Comparison of ENCODE assay signal across 10 cellular contexts in the genomic region with DNA sequence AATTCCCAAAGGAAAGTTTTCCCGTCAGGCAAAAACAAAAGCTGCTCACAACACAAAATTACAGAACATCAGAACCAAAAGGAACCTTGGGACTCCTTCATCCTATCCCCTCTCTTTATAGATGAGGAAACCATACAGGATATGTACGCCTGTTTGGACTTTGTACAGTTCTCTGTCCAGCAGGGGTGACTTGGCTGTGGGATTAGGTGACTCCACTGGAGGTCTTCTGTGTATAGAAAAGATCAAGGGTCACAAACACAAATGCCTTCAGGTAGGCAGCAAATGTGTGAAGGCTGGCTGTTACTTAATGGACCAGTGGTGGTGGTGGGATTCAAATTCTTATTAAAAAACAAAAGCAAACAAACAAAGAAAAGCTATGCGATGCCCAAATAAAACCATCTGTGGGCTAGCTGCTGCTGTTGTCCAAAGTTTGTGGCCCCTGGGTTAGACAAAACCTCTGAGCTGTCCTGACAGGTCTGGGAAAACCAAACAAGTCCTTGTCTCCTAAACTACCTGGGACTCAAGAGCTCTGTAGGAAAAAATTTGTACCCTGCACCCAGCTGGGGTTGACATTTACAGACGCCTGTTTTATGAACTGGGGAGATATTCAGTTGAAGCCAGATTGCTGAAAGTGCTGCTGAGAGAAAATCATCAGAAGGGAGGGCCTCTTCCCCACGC. TPM values are rescaled to one million over a fixed set of nuclear protein-coding genes. Genes with fewer than 3 reads are reported as not detected.
A peak's percentile ranks its signal among the peaks of the same experiment; 100 is the strongest.
DNase-seq lines count a peak whose midpoint lies in the region; ATAC-seq, FAIRE-seq and TF ChIP-seq lines count a peak whose summit lies in the region.
"Had no signal": no experiment of that assay in that cellular context is flagged by ENCODE, and none has a peak within 500 bp of the region (broad histone marks: within the 10 kb centered on the region; RNA-seq: fewer than 3 reads in every experiment).

No MANE protein-coding gene starts in this region.

- H3K4me3 ChIP-seq in HepG2 (replicated peaks in 1 of 3; ENCODE audit: insufficient read depth in 1 of 3, low read depth in 2 of 3, low read length in 3 of 3): peak overlapping the region; percentile 78 to 88 (median 83)
- no peak overlapping the region for H3K4me3 ChIP-seq in right lobe of liver
- peak overlapping the region; percentile 86 for H3K4me3 ChIP-seq in upper lobe of right lung

- H3K27me3 Mint-ChIP-seq in activated CD8-positive, alpha-beta T cell treated with anti-CD3 and anti-CD28 coated beads for 36 hours: no peaks in the 10 kb centered on the region
- no peaks in the 10 kb centered on the region for H3K27me3 Mint-ChIP-seq in memory B cell

- TF ChIP-seq EP300 in HepG2 (IDR thresholded peaks at IDR 0.05; ENCODE audit: low read depth in 2 of 2, low read length in 2 of 2) (peak in 1 of 2 experiments; percentile 17; a peak in 1 of 4 replicates), HepG2 (CRISPR knock-in tag; IDR thresholded peaks at IDR 0.05; ENCODE audit: borderline replicate concordance) (no peak)

- CTCF ChIA-PET in HepG2 (lab: Yijun Ruan, JAX; ENCODE audit: low intra/inter-chr PET ratio, low total read pairs): no interaction called here
- CTCF ChIA-PET in activated CD8-positive, alpha-beta T cell treated with anti-CD3 and anti-CD28 coated beads for 36 hours (lab: Charles Lee): interaction anchor here (1.0 to 4.1 kb wide), 9 partner anchors 10 to 139 kb away, joined by 3 to 37 read pairs (median 7); no protein-coding TSS in a partner anchor

- no peaks in the 10 kb centered on the region for H4K20me1 ChIP-seq in HepG2 (ENCODE audit: insufficient read depth, low read length)

- H3K9me3 ChIP-seq in HepG2 (ENCODE audit: low read length) (no peaks in the 10 kb centered on the region), right lobe of liver (no peaks in the 10 kb centered on the region), upper lobe of right lung (no peaks in the 10 kb centered on the region)

- peaks cover 63% of the 10 kb centered on the region for H3K4me1 ChIP-seq in HepG2 (ENCODE audit: insufficient read depth, low read length)
- H3K4me1 ChIP-seq in right lobe of liver: peaks cover 0 to 14% (median 4%) of the 10 kb centered on the region in 4 donors
- H3K4me1 ChIP-seq in upper lobe of right lung: peaks cover 19% of the 10 kb centered on the region

- H3K4me1 Mint-ChIP-seq in activated CD8-positive, alpha-beta T cell treated with anti-CD3 and anti-CD28 coated beads for 36 hours (ENCODE audit: low read depth): peaks cover 49% of the 10 kb centered on the region
- H3K4me1 Mint-ChIP-seq in memory B cell: peaks cover 39% of the 10 kb centered on the region

- H3K4me3 Mint-ChIP-seq in activated CD8-positive, alpha-beta T cell treated with anti-CD3 and anti-CD28 coated beads for 36 hours: peak overlapping the region; percentile 92
- H3K4me3 Mint-ChIP-seq in memory B cell: peak overlapping the region; percentile 91

- WGBS in HepG2 (ENCODE audit: low lambda C conversion rate): 23% methylated on average over 5 of the region's 5 CpGs
- WGBS in right lobe of liver (ENCODE audit: insufficient coverage, low coverage, low lambda C conversion rate, missing lambda C conversion rate): 78% methylated on average over 4 of the region's 5 CpGs

- no peaks in the 10 kb centered on the region for H3K9me3 Mint-ChIP-seq in activated CD8-positive, alpha-beta T cell treated with anti-CD3 and anti-CD28 coated beads for 36 hours
- no peaks in the 10 kb centered on the region for H3K9me3 Mint-ChIP-seq in memory B cell

- DNase-seq in HepG2 (ENCODE audit: low spot score) (peak; percentile 87), right lobe of liver (no peak), memory B cell (ENCODE audit: low spot score in 2 of 2) (no peak), upper lobe of right lung (no peak), germinal center (ENCODE audit: low spot score) (no peak), cerebellar nuclear complex (lab: John Stamatoyannopoulos, UW) (no peak)
- no peak for DNase-seq in activated CD8-positive, alpha-beta T cell treated with anti-CD3 and anti-CD28 coated beads for 36 hours

- peak overlapping the region; percentile 99 for H3K4me2 ChIP-seq in HepG2 (ENCODE audit: low read depth, low read length)

- H3K27me3 ChIP-seq in HepG2 (ENCODE audit: control insufficient read depth in 1 of 2, insufficient read depth in 2 of 2, low read length in 2 of 2) (no peaks in the 10 kb centered on the region; a peak in 1 of 5 replicates), right lobe of liver (no peaks in the 10 kb centered on the region), upper lobe of right lung (no peaks in the 10 kb centered on the region)

- in situ Hi-C loops in HepG2 (cut with HindIII; ENCODE audit: extremely low pct_ligation_motif_present, low pct_unique_long_range_greater_than_20kb): loop anchor here (25.0 kb wide), 1 partner anchor 507 kb away; no protein-coding TSS in a partner anchor

- H3K9ac ChIP-seq in HepG2 (ENCODE audit: insufficient read depth, low read depth, low read length): peak overlapping the region; percentile 64; the same call in 1 of the 2 replicates

- H3K79me2 ChIP-seq in HepG2 (ENCODE audit: insufficient read depth, low read length): peaks cover 31% of the 10 kb centered on the region

- TF ChIP-seq POLR2A in HepG2 (IDR thresholded peaks at IDR 0.05; ENCODE audit: insufficient read depth in 1 of 2, low read depth in 2 of 2, low read length in 2 of 2) (no peak), right lobe of liver (IDR thresholded peaks at IDR 0.05) (no peak)

- H3K27ac Mint-ChIP-seq in activated CD8-positive, alpha-beta T cell treated with anti-CD3 and anti-CD28 coated beads for 36 hours: no peak overlapping the region
- H3K27ac Mint-ChIP-seq in memory B cell: peak overlapping the region; percentile 94

- POLR2A ChIA-PET in HepG2 (lab: Yijun Ruan, JAX): interaction anchor here (1.0 to 3.5 kb wide), 19 partner anchors 8 to 473 kb away, joined by 3 to 62 read pairs (median 7); a partner anchor contains a TSS
- POLR2A ChIA-PET in activated CD8-positive, alpha-beta T cell treated with anti-CD3 and anti-CD28 coated beads for 36 hours (lab: Charles Lee): interaction anchor here (1.0 to 1.7 kb wide), 4 partner anchors 8 to 74 kb away, joined by 3 to 5 read pairs (median 3); a partner anchor contains a TSS

- peak overlapping the region; percentile 61 for H3K27ac ChIP-seq in HepG2 (ENCODE audit: extremely low read length, insufficient read depth, low read length)
- H3K27ac ChIP-seq in right lobe of liver: no peak overlapping the region
- no peak overlapping the region for H3K27ac ChIP-seq in upper lobe of right lung
- H3K27ac ChIP-seq: epithelial cell of prostate had no signal

- ATAC-seq in HepG2 (peak; percentile 22), right lobe of liver (no peak), memory B cell (ENCODE audit: low read depth) (no peak), upper lobe of right lung (no peak), HG02678 (IDR thresholded peaks at IDR 0.05; ENCODE audit: unreplicated experiment) (no peak)
- no peak for ATAC-seq in activated CD8-positive, alpha-beta T cell treated with anti-CD3 and anti-CD28 coated beads for 36 hours

- H2AFZ ChIP-seq in HepG2 (ENCODE audit: low read length): no peak overlapping the region

- TF ChIP-seq CTCF in HepG2 (CRISPR knock-in tag; IDR thresholded peaks at IDR 0.05) (no peak), right lobe of liver (IDR thresholded peaks at IDR 0.05) (no peak), upper lobe of right lung (IDR thresholded peaks at IDR 0.05) (no peak)
- TF ChIP-seq CTCF in activated CD8-positive, alpha-beta T cell treated with anti-CD3 and anti-CD28 coated beads for 36 hours (IDR thresholded peaks at IDR 0.05): no peak

- peak; percentile 76 for FAIRE-seq in HepG2 (lab: Jason Lieb, UNC)
- FAIRE-seq: D721Med had no signal

- no peaks in the 10 kb centered on the region for H3K36me3 Mint-ChIP-seq in activated CD8-positive, alpha-beta T cell treated with anti-CD3 and anti-CD28 coated beads for 36 hours (ENCODE audit: low read depth)
- H3K36me3 Mint-ChIP-seq in memory B cell: peaks cover 7% of the 10 kb centered on the region

- BruUV-seq in HepG2 (replicated peaks; lab: Mats Ljungman, UMichigan): TSS peak; percentile 58

- no peaks in the 10 kb centered on the region for H3K36me3 ChIP-seq in HepG2 (replicated peaks in 1 of 2; ENCODE audit: control insufficient read depth in 1 of 2, insufficient read depth in 2 of 2, low read length in 2 of 2)
- H3K36me3 ChIP-seq in right lobe of liver: no peaks in the 10 kb centered on the region
- no peaks in the 10 kb centered on the region for H3K36me3 ChIP-seq in upper lobe of right lung

- TF ChIP-seq RAD21 in HepG2 (CRISPR knock-in tag; IDR thresholded peaks at IDR 0.05): no peak

- intact Hi-C loops in HepG2 (cut with micrococcal nuclease; ENCODE audit: unreplicated experiment): loop anchor here (5.0 to 10.0 kb wide), 2 partner anchors 77 to 520 kb away; a partner anchor contains a TSS
- intact Hi-C loops in right lobe of liver (cut with DNase I): no loop called here
- intact Hi-C loops in activated CD8-positive, alpha-beta T cell treated with anti-CD3 and anti-CD28 coated beads for 36 hours (cut with micrococcal nuclease): loop anchor here (10.0 kb wide), 1 partner anchor 500 kb away; no protein-coding TSS in a partner anchor
- intact Hi-C loops in upper lobe of right lung (cut with DNase I): no loop called here

RNA-seq across cellular contexts. Expression of a gene that starts 1.3 kb away (rescaled TPM):
- total RNA-seq in HepG2 (2016; rRNA removed; fragmentation: Illumina TruSeq; extraction: Trizol) (5.7 TPM in 2 replicates), right lobe of liver (1 to 10 TPM; 1.7 to 4.3 (median 3.2) TPM), upper lobe of right lung (16.0 TPM)
- total RNA-seq in HepG2 (2016; cell fraction: cytosol; rRNA removed; fragmentation: Illumina TruSeq; extraction: Trizol; ENCODE audit: low read depth): 1.9 TPM in 2 replicates
- total RNA-seq in HepG2 (2016; cell fraction: insoluble cytoplasmic fraction; rRNA removed; fragmentation: Illumina TruSeq; extraction: Trizol): 5.6 and 6.0 TPM in 2 replicates
- total RNA-seq in HepG2 (2016; cell fraction: membrane; rRNA removed; fragmentation: Illumina TruSeq; extraction: Trizol): 3.4 and 4.0 TPM in 2 replicates
- 7.9 and 8.3 TPM in 2 replicates for total RNA-seq in HepG2 (2016; cell fraction: nucleus; rRNA removed; fragmentation: Illumina TruSeq; extraction: Trizol)
- 9.3 and 12.5 TPM in 2 replicates for polyA plus RNA-seq in HepG2 (2011; rRNA removed)
- 4.1 and 4.8 TPM in 2 replicates for polyA plus RNA-seq in HepG2 (2011; cell fraction: cytosol; rRNA removed)
- 13.9 and 15.6 TPM in 2 replicates for polyA plus RNA-seq in HepG2 (2011; cell fraction: nucleus; rRNA removed)
- 5.5 and 6.4 TPM in 2 replicates for polyA plus RNA-seq in HepG2 (2012)
- polyA plus RNA-seq in HepG2 (2016; cell fraction: cytosol; fragmentation: Illumina TruSeq; extraction: Trizol; ENCODE audit: low read depth): 1.7 and 2.8 TPM in 2 replicates
- 5.5 and 8.7 TPM in 2 replicates for polyA plus RNA-seq in HepG2 (2016; cell fraction: insoluble cytoplasmic fraction; fragmentation: Illumina TruSeq; extraction: Trizol; ENCODE audit: low read depth)
- 3.2 and 3.8 TPM in 2 replicates for polyA plus RNA-seq in HepG2 (2016; cell fraction: membrane; fragmentation: Illumina TruSeq; extraction: Trizol; ENCODE audit: low read depth)
- 8.7 and 9.2 TPM in 2 replicates for polyA plus RNA-seq in HepG2 (2016; cell fraction: nucleus; fragmentation: Illumina TruSeq; extraction: Trizol; ENCODE audit: insufficient read depth, low read depth)
- 8.4 and 44.8 TPM in 2 replicates for polyA minus RNA-seq in HepG2 (2011; rRNA and poly(A)+ RNA removed; ENCODE audit: low replicate concordance)
- 5.8 and 6.2 TPM in 2 replicates for polyA minus RNA-seq in HepG2 (2011; cell fraction: cytosol; rRNA and poly(A)+ RNA removed)
- 22.0 and 22.4 TPM in 2 replicates for polyA minus RNA-seq in HepG2 (2011; cell fraction: nucleus; rRNA and poly(A)+ RNA removed)
- 1 to 10 TPM; 6.0 to 6.3 TPM for total RNA-seq in activated CD8-positive, alpha-beta T cell treated with anti-CD3 and anti-CD28 coated beads for 36 hours

Comparison
In these comparisons a context has a peak if more than half of its experiments do, and no peak if none do; other contexts are left out.
1. H3K4me3 ChIP-seq: peak in HepG2 (3 of 3) and upper lobe of right lung (single experiment); none in right lobe of liver (0 of 3).
2. intact Hi-C loops: an anchor here in HepG2 (5.0 to 10.0 kb wide) and activated CD8-positive, alpha-beta T cell treated with anti-CD3 and anti-CD28 coated beads for 36 hours (10.0 kb wide); none called in right lobe of liver and upper lobe of right lung.